ENCODE assay signal across 31 cellular contexts in the genomic region with DNA sequence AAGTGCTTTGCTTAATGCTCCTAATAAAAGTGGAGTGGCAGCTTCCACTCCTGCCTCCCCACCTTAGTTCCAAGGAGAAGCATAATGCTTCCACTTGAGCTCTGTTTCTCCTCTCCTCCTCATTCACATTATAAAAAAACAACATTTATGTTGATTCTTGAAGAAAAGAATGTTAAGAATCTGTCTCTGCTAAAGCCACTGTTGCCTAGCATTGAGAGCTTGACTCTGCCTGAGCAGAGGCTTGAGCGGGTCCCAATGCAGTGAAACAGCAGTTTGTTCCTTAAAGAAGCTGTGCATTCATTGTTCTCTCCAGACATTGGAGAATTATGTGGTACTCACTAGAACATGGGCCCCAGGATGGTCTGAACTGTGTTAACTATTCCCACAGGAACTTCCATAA.
"Had no signal": no experiment of that assay in that cellular context is flagged by ENCODE, and none has a peak within 500 bp of the region (broad histone marks: within the 10 kb centered on the region; RNA-seq: fewer than 3 reads in every experiment).

No MANE protein-coding gene starts in this region.

- H3K27me3 ChIP-seq: brain microvascular endothelial cell, cardiac muscle cell, MG63 had no signal

- H3K9me3 ChIP-seq: MG63 had no signal

- H3K4me3 ChIP-seq: cardiac muscle cell, MG63, SK-N-MC had no signal

- H3K27ac ChIP-seq: brain microvascular endothelial cell, cardiac muscle cell, SK-N-MC had no signal

- ATAC-seq: activated CD8-positive, alpha-beta T cell treated with anti-CD3 and anti-CD28 coated beads, Interleukin-2, amount 10 ng/mL, durations not matched to agents 7 days and 5 days; activated naive CD4-positive, alpha-beta T cell treated with anti-CD3 and anti-CD28 coated beads, Interleukin-2, amount 50 U/mL, for 72 hours; activated naive CD8-positive, alpha-beta T cell treated with anti-CD3 and anti-CD28 coated beads, Interleukin-2, amount 50 U/mL, for 24 hours; Panc1; Right ventricle myocardium inferior; T-cell had no signal

- DNase-seq: activated CD4-positive, alpha-beta T cell treated with anti-CD3 and anti-CD28 coated beads for 48 hours; activated CD4-positive, alpha-beta T cell treated with anti-CD3 and anti-CD28 coated beads, Interleukin-2, amount 50 U/mL, for 4 hours; activated CD4-positive, CD25-positive, alpha-beta regulatory T cell treated with anti-CD3 and anti-CD28 coated beads, Interleukin-2, amount 50 U/mL, for 72 hours; activated CD8-positive, alpha-beta memory T cell treated with anti-CD3 and anti-CD28 coated beads, Interleukin-2, amount 50 U/mL, for 48 hours; activated CD8-positive, alpha-beta T cell treated with anti-CD3 and anti-CD28 coated beads, Interleukin-2, amount 10 ng/mL, durations not matched to agents 7 days and 5 days; activated effector memory CD4-positive, alpha-beta T cell treated with anti-CD3 and anti-CD28 coated beads, Interleukin-2, amount 50 U/mL, for 16 hours; activated naive CD4-positive, alpha-beta T cell treated with Interleukin-2 at 50 U/mL for 16 hours; activated naive CD8-positive, alpha-beta T cell treated with anti-CD3 and anti-CD28 coated beads, Interleukin-2, amount 50 U/mL, for 24 hours; activated T-cell treated with anti-CD3 and anti-CD28 coated beads, Interleukin-2, amount 50 U/mL, for 1 hour; amygdala; brain microvascular endothelial cell; MG63; MV-4-11; NCI-H1092 treated with DMSO at 0.1 percent for 48 hours; NCI-H1436; NCI-H1694 treated with DMSO at 0.1 percent for 48 hours; NCI-H2029 treated with DMSO at 0.1 percent for 48 hours; NCI-H345; NCI-H510A; NCI-H526 treated with DMSO at 0.1 percent for 48 hours; NCI-H82; OCI-M1; RPMI8226; T-cell; T-helper 2 cell; T1000 had no signal

- H3K36me3 ChIP-seq: brain microvascular endothelial cell, cardiac muscle cell, MG63 had no signal
